Comparison of ENCODE assay signal across 1 cellular context in the genomic region with DNA sequence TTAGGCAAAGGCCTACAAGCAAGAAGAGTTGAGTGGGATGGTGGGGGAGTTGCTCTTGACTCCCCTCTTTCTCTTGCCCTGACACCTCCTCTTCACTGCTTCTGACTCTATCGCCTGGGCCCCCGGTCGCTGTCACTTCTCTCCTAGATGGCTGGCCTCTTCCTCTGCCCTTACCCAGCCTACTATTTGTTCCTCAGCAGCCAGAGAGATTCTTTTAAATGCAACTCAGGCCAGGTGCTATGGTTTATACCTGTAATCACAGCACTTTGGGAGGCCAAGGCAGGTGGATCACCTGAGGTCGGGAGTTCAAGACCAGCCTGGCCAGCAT.
TF ChIP-seq lines count a peak whose summit lies in the region.

No MANE protein-coding gene starts in this region.

TF ChIP-seq in H1, 55 proteins besides CTCF, POLR2A, EP300 and RAD21:
- TF ChIP-seq SUZ12 (IDR thresholded peaks at IDR 0.05; ENCODE audit: low read length) = no peak
- no peak for TF ChIP-seq TAF7 (optimal IDR thresholded peaks at IDR 0.05; ENCODE audit: borderline replicate concordance, low read depth, low read length)
- TF ChIP-seq HDAC2 (IDR thresholded peaks at IDR 0.05; ENCODE audit: borderline replicate concordance in 1 of 2, low read depth in 2 of 2, low read length in 2 of 2) = no peak
- TF ChIP-seq TEAD4 (IDR thresholded peaks at IDR 0.05; ENCODE audit: low read depth, low read length) = no peak
- TF ChIP-seq, protein P1, sequence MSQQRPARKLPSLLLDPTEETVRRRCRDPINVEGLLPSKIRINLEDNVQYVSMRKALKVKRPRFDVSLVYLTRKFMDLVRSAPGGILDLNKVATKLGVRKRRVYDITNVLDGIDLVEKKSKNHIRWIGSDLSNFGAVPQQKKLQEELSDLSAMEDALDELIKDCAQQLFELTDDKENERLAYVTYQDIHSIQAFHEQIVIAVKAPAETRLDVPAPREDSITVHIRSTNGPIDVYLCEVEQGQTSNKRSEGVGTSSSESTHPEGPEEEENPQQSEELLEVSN (IDR thresholded peaks at IDR 0.05) = no peak
- TF ChIP-seq POU5F1 (IDR thresholded peaks at IDR 0.05; ENCODE audit: low read depth, low read length) = no peak
- TF ChIP-seq RNF2 (IDR thresholded peaks at IDR 0.05; ENCODE audit: borderline replicate concordance, low read depth, low read length, missing control alignments, poor library complexity, severe bottlenecking) = no peak
- no peak for TF ChIP-seq EZH2 (IDR thresholded peaks at IDR 0.05; ENCODE audit: low read depth, low read length, severe bottlenecking)
- TF ChIP-seq SP2 (IDR thresholded peaks at IDR 0.05; ENCODE audit: low read length) = no peak
- TF ChIP-seq, protein P2, sequence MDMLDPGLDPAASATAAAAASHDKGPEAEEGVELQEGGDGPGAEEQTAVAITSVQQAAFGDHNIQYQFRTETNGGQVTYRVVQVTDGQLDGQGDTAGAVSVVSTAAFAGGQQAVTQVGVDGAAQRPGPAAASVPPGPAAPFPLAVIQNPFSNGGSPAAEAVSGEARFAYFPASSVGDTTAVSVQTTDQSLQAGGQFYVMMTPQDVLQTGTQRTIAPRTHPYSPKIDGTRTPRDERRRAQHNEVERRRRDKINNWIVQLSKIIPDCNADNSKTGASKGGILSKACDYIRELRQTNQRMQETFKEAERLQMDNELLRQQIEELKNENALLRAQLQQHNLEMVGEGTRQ (IDR thresholded peaks at IDR 0.05; ENCODE audit: low read length) = no peak
- TF ChIP-seq NRF1 (IDR thresholded peaks at IDR 0.05; ENCODE audit: low read depth, low read length) = no peak
- no peak for TF ChIP-seq SP4 (IDR thresholded peaks at IDR 0.05; ENCODE audit: low read length)
- TF ChIP-seq, protein P3, sequence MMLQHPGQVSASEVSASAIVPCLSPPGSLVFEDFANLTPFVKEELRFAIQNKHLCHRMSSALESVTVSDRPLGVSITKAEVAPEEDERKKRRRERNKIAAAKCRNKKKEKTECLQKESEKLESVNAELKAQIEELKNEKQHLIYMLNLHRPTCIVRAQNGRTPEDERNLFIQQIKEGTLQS (IDR thresholded peaks at IDR 0.05; ENCODE audit: insufficient read depth, low read depth, low read length) = no peak
- no peak for TF ChIP-seq RBBP5 (IDR thresholded peaks at IDR 0.05; ENCODE audit: borderline replicate concordance, low read depth, low read length)
- no peak for TF ChIP-seq ASH2L (IDR thresholded peaks at IDR 0.05; ENCODE audit: low read length)
- no peak for TF ChIP-seq POLR2AphosphoS5 (IDR thresholded peaks at IDR 0.05; ENCODE audit: low read depth, low read length)
- no peak for TF ChIP-seq BACH1 (IDR thresholded peaks at IDR 0.05; ENCODE audit: low read length)
- no peak for TF ChIP-seq SRF (IDR thresholded peaks at IDR 0.05; ENCODE audit: low read depth, low read length)
- no peak for TF ChIP-seq NANOG (IDR thresholded peaks at IDR 0.05; ENCODE audit: insufficient read depth, low read depth, low read length, poor library complexity, severe bottlenecking)
